2 cellular contexts compared by ENCODE assay signal in genomic region chr1:22712502-22713271, GRCh38.
TF ChIP-seq lines count a peak whose summit lies in the region.

No MANE protein-coding gene starts in this region.

TF ChIP-seq in IMR-90, 13 proteins besides CTCF, POLR2A, EP300 and RAD21:
- no peak for TF ChIP-seq ELK1 (IDR thresholded peaks at IDR 0.05; ENCODE audit: borderline replicate concordance, low read depth, low read length)
- TF ChIP-seq MAZ (IDR thresholded peaks at IDR 0.05; ENCODE audit: borderline replicate concordance, low read depth, low read length), result peak; percentile 24; the same call in 1 of the 2 replicates
- no peak for TF ChIP-seq NFE2L2 (IDR thresholded peaks at IDR 0.05; ENCODE audit: low read depth, low read length)
- no peak; the same call in 1 of the 2 replicates for TF ChIP-seq SMC3 (IDR thresholded peaks at IDR 0.05; ENCODE audit: low read depth, low read length)
- peak; percentile 23 for TF ChIP-seq RCOR1 (IDR thresholded peaks at IDR 0.05; ENCODE audit: insufficient replicate concordance, low read length)
- TF ChIP-seq BHLHE40 (IDR thresholded peaks at IDR 0.05; ENCODE audit: low read depth, low read length), result peak; percentile 21; the same call in 1 of the 2 replicates
- TF ChIP-seq CHD1 (IDR thresholded peaks at IDR 0.05; ENCODE audit: low read depth, low read length), result no peak
- no peak for TF ChIP-seq MAFK (IDR thresholded peaks at IDR 0.05; ENCODE audit: low read depth, low read length)
- TF ChIP-seq USF2 (IDR thresholded peaks at IDR 0.05; ENCODE audit: low read depth, low read length), result no peak
- TF ChIP-seq CEBPB (IDR thresholded peaks at IDR 0.05; ENCODE audit: low read depth, low read length), result no peak
- no peak for TF ChIP-seq RFX5 (IDR thresholded peaks at IDR 0.05; ENCODE audit: low read depth, low read length)
- peak; percentile 53; the same call in 1 of the 2 replicates for TF ChIP-seq FOS (IDR thresholded peaks at IDR 0.05; ENCODE audit: low read depth, low read length)
- no peak for TF ChIP-seq MXI1 (IDR thresholded peaks at IDR 0.05; ENCODE audit: borderline replicate concordance, low read depth, low read length)
TF ChIP-seq in IMR-90: peak in this region for 4.

TF ChIP-seq in K562, 482 proteins besides CTCF, POLR2A, EP300 and RAD21:
- TF ChIP-seq E2F3 (CRISPR knock-in tag; IDR thresholded peaks at IDR 0.05), result no peak
- TF ChIP-seq ATF1 (CRISPR knock-in tag; IDR thresholded peaks at IDR 0.05), result no peak
- peak; percentile 47; the same call in 1 of the 2 replicates for TF ChIP-seq ATF1 (tag; IDR thresholded peaks at IDR 0.05)
- TF ChIP-seq ZNF512 (tag; IDR thresholded peaks at IDR 0.05), result no peak
- TF ChIP-seq FOXJ2 (tag; IDR thresholded peaks at IDR 0.05), result no peak
- peak; percentile 67 for TF ChIP-seq CREM (IDR thresholded peaks at IDR 0.05; ENCODE audit: low read depth)
